In the genomic region with DNA sequence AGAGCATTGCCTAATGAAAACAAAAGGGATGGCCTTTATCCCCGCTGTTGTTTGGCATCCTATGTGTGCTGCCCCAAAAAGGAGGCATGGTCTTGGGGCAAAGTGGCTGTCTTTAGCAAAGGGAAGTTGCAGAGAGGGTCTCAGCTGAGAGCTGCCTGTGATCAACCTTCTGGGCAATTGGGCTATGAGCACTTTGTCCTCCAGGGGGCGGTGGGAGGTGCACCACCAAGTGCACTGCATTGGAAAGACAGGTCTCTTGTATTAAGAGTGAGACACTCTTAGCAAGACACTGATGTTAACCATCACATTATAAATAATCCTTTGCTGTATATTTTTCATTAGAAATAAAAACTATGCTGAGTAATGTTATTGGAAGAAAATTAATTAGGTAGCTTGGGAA, we compare ENCODE assay signal across 8 cellular contexts.
DNase-seq lines count a peak whose midpoint lies in the region; ATAC-seq, FAIRE-seq and TF ChIP-seq lines count a peak whose summit lies in the region.

No MANE protein-coding gene starts in this region.

- no peak overlapping the region for H3K27ac ChIP-seq in DND-41 (ENCODE audit: low read length)

- H3K27me3 ChIP-seq in DND-41 (ENCODE audit: insufficient read depth, low read length, poor library complexity) = no peaks in the 10 kb centered on the region

- no peak overlapping the region for H3K4me3 ChIP-seq in DND-41 (ENCODE audit: low read depth in 1 of 2, low read length in 2 of 2)

- H4K20me1 ChIP-seq in DND-41 (ENCODE audit: insufficient read depth, low read length) = no peaks in the 10 kb centered on the region

- peaks cover 4% of the 10 kb centered on the region for H3K9me3 ChIP-seq in DND-41 (ENCODE audit: insufficient read depth, low read length, severe bottlenecking)

- H3K9ac ChIP-seq in DND-41 (ENCODE audit: low read depth, low read length) = no peak overlapping the region

- no peak for FAIRE-seq in frontal cortex (lab: Jason Lieb, UNC)

- H3K36me3 ChIP-seq in DND-41 (ENCODE audit: insufficient read depth, low read length) = no peaks in the 10 kb centered on the region

- no peaks in the 10 kb centered on the region for H3K4me1 ChIP-seq in DND-41 (ENCODE audit: insufficient read depth, low read length)

- no peak for ATAC-seq in DND-41 (ENCODE audit: insufficient read depth, low read depth)

- no peaks in the 10 kb centered on the region for H3K79me2 ChIP-seq in DND-41 (ENCODE audit: insufficient read depth, low read length)

- peak; percentile 51 for TF ChIP-seq CTCF in DND-41 (IDR thresholded peaks at IDR 0.05; ENCODE audit: borderline replicate concordance, extremely low read depth, low read length, poor library complexity, severe bottlenecking)

- DNase-seq in DND-41 (peak; percentile 7), HK-2 (ENCODE audit: unreplicated experiment) (peak; percentile 67), SKM-1 treated with dmso at 0.1 percent for 144 hours (lab: John Stamatoyannopoulos, UW; ENCODE audit: unreplicated experiment) (peak; percentile 17), kidney glomerular epithelial cell (lab: John Stamatoyannopoulos, UW) (peak; percentile 5), NCI-H187 (lab: John Stamatoyannopoulos, UW) (no peak), ureter (ENCODE audit: low spot score) (no peak), T1000 (lab: John Stamatoyannopoulos, UW) (no peak), frontal cortex (ENCODE audit: low spot score in 2 of 2) (no peak)

- H2AFZ ChIP-seq in DND-41 (ENCODE audit: low read depth, low read length) = no peak overlapping the region

- H3K4me2 ChIP-seq in DND-41 (ENCODE audit: insufficient read depth, low read length) = no peak overlapping the region

Comparison
In these comparisons a context has a peak if more than half of its experiments do, and no peak if none do; other contexts are left out.
1. DNase-seq: peak in DND-41 (single experiment), HK-2 (single experiment), SKM-1 treated with dmso at 0.1 percent for 144 hours (single experiment) and kidney glomerular epithelial cell (single experiment); none in NCI-H187 (0 of 2), ureter (single experiment), T1000 (single experiment) and frontal cortex (0 of 2).